ENCODE assay signal across 17 cellular contexts in genomic region chr20:51275181-51275580, GRCh38.
DNase-seq lines count a peak whose midpoint lies in the region; ATAC-seq and TF ChIP-seq lines count a peak whose summit lies in the region.
"Had no signal": no experiment of that assay in that cellular context is flagged by ENCODE, and none has a peak within 500 bp of the region (broad histone marks: within the 10 kb centered on the region; RNA-seq: fewer than 3 reads in every experiment).

No MANE protein-coding gene starts in this region.

- TF ChIP-seq CTCF in cardiac fibroblast (IDR thresholded peaks at IDR 0.05; ENCODE audit: low read depth, low read length) (peak; percentile 18), neural crest cell (conservative IDR thresholded peaks at IDR 0.05) (no peak), natural killer cell (IDR thresholded peaks at IDR 0.05) (no peak)

- H3K27ac ChIP-seq in BLaER1 = no peak overlapping the region
- H3K27ac ChIP-seq: KMS-11, SK-N-MC had no signal

- intact Hi-C loops in natural killer cell (cut with micrococcal nuclease) = no loop called here

- H3K9me3 ChIP-seq in BLaER1 = peaks cover 4% of the 10 kb centered on the region; the same call in 1 of the 2 replicates

- H3K4me1 Mint-ChIP-seq in neural crest cell (no peaks in the 10 kb centered on the region), natural killer cell (no peaks in the 10 kb centered on the region)

- H3K4me3 Mint-ChIP-seq in neural crest cell (no peak overlapping the region), natural killer cell (no peak overlapping the region)
- H3K4me3 Mint-ChIP-seq: CD14-positive monocyte had no signal

- H3K9ac ChIP-seq in BLaER1 = no peak overlapping the region
- H3K9ac ChIP-seq: KMS-11 had no signal

- H3K36me3 ChIP-seq in BLaER1 = no peaks in the 10 kb centered on the region

- H3K27me3 Mint-ChIP-seq in neural crest cell (ENCODE audit: low read depth) (peaks cover 21% of the 10 kb centered on the region), natural killer cell (ENCODE audit: low read depth in 2 of 2) (peaks cover 33 to 36% of the 10 kb centered on the region in 2 donors)

- DNase-seq in LHCN-M2 (ENCODE audit: low read depth) (peak; percentile 13), cardiac fibroblast (ENCODE audit: low read depth in 2 of 2) (peak in 1 of 2 donors; percentile 51), neural crest cell (ENCODE audit: low read depth, low spot score) (no peak), natural killer cell (no peak), GOT3 (lab: John Stamatoyannopoulos, UW) (no peak)
- DNase-seq: MM.1S, NCI-H1092 treated with DMSO at 0.1 percent for 48 hours, NCI-H2081 treated with DMSO at 0.1 percent for 48 hours, NCI-H2227 treated with DMSO at 0.1 percent for 48 hours, NCI-H524 had no signal

- H3K27me3 ChIP-seq in BLaER1 = no peaks in the 10 kb centered on the region

- H3K4me1 ChIP-seq in BLaER1 = peaks cover 18% of the 10 kb centered on the region

- H3K4me3 ChIP-seq in BLaER1 (no peak overlapping the region), cardiac fibroblast (replicated peaks in 1 of 2; ENCODE audit: low read depth in 2 of 2, low read length in 2 of 2) (no peak overlapping the region)
- H3K4me3 ChIP-seq: SK-N-MC had no signal

- H4K20me1 ChIP-seq in BLaER1 = no peaks in the 10 kb centered on the region

- ATAC-seq in HG02763 (IDR thresholded peaks at IDR 0.05; ENCODE audit: unreplicated experiment) (no peak), HG03342 (IDR thresholded peaks at IDR 0.05; ENCODE audit: unreplicated experiment) (no peak), natural killer cell (no peak)
- ATAC-seq: HCT116 had no signal

- H3K4me2 ChIP-seq in BLaER1 = peak overlapping the region; percentile 46; the same call in 1 of the 2 replicates
- H3K4me2 ChIP-seq: KMS-11 had no signal

- H3K36me3 Mint-ChIP-seq in neural crest cell (ENCODE audit: low read depth) = no peaks in the 10 kb centered on the region
- H3K36me3 Mint-ChIP-seq in natural killer cell = no peaks in the 10 kb centered on the region
- H3K36me3 Mint-ChIP-seq: CD14-positive monocyte had no signal

- H3K27ac Mint-ChIP-seq in neural crest cell (ENCODE audit: unreplicated experiment) = peak overlapping the region; percentile 70
- no peak overlapping the region for H3K27ac Mint-ChIP-seq in natural killer cell
- H3K27ac Mint-ChIP-seq: CD14-positive monocyte had no signal

- peaks cover 3% of the 10 kb centered on the region for H3K9me3 Mint-ChIP-seq in neural crest cell
- H3K9me3 Mint-ChIP-seq in natural killer cell = no peaks in the 10 kb centered on the region
